In genomic region chr2:37925063-37925897, GRCh38 we compare ENCODE assay signal across 8 cellular contexts. TPM values are rescaled to one million over a fixed set of nuclear protein-coding genes. Genes with fewer than 3 reads are reported as not detected.
A peak's percentile ranks its signal among the peaks of the same experiment; 100 is the strongest.
DNase-seq lines count a peak whose midpoint lies in the region; ATAC-seq, FAIRE-seq and TF ChIP-seq lines count a peak whose summit lies in the region.

Gene RMDN2, plus strand, starts transcription at chr2:37925287. Its CDS starts 3,991 bp downstream, at chr2:37929278.

- H3K9me3 ChIP-seq in astrocyte (ENCODE audit: insufficient read depth, low read depth, low read length) (no peaks in the 10 kb centered on the region), hepatocyte (ENCODE audit: low read depth) (no peaks in the 10 kb centered on the region)

- no peaks in the 10 kb centered on the region for H3K36me3 ChIP-seq in astrocyte (ENCODE audit: insufficient read depth, low read length)
- H3K36me3 ChIP-seq in hepatocyte (replicated peaks; ENCODE audit: insufficient read depth, low read depth) = no peaks in the 10 kb centered on the region

- H3K27me3 Mint-ChIP-seq in astrocyte (ENCODE audit: low read depth, unreplicated experiment) = no peaks in the 10 kb centered on the region

- H3K79me2 ChIP-seq in astrocyte (ENCODE audit: insufficient read depth, low read length) = no peaks in the 10 kb centered on the region
- peaks cover 23% of the 10 kb centered on the region for H3K79me2 ChIP-seq in hepatocyte

- peak within 1 kb of the TSS; percentile 98 for H3K4me2 ChIP-seq in astrocyte (ENCODE audit: low read length)
- peak within 1 kb of the TSS; percentile 77 for H3K4me2 ChIP-seq in hepatocyte

- H3K27ac ChIP-seq in astrocyte (ENCODE audit: low read depth, low read length) (peak within 1 kb of the TSS; percentile 63), hepatocyte (peak within 1 kb of the TSS; percentile 95)

- no peaks in the 10 kb centered on the region for H3K9me3 Mint-ChIP-seq in astrocyte (ENCODE audit: unreplicated experiment)

- H2AFZ ChIP-seq in astrocyte (ENCODE audit: low read depth, low read length) (peak within 1 kb of the TSS; percentile 90), hepatocyte (peak within 1 kb of the TSS; percentile 88)

- under 1% methylated on average over 53 of the region's 79 CpGs for WGBS in hepatocyte (ENCODE audit: low lambda C conversion rate, missing lambda C conversion rate)

- in situ Hi-C loops in GM13976 (cut with MboI; ENCODE audit: low sequenced_read_pairs, unreplicated experiment) = no loop called here

- no peaks in the 10 kb centered on the region for H3K9me2 ChIP-seq in hepatocyte (replicated peaks; ENCODE audit: insufficient read depth)

- H3K4me1 ChIP-seq in astrocyte (ENCODE audit: insufficient read depth, low read length) = peaks cover 11% of the 10 kb centered on the region
- peaks cover 28% of the 10 kb centered on the region for H3K4me1 ChIP-seq in hepatocyte (ENCODE audit: insufficient read depth)

- H3K4me3 ChIP-seq in astrocyte (ENCODE audit: insufficient read depth, low read depth, low read length) (peak within 1 kb of the TSS; percentile 78), hepatocyte (peak within 1 kb of the TSS; percentile 51)

- peak within 1 kb of the TSS; percentile 75 for H3K27ac Mint-ChIP-seq in astrocyte (ENCODE audit: unreplicated experiment)

- FAIRE-seq in astrocyte (lab: Jason Lieb, UNC) = no peak

- H3K4me3 Mint-ChIP-seq in astrocyte (ENCODE audit: unreplicated experiment) = peak within 1 kb of the TSS; percentile 92

- peak; percentile 88 for ATAC-seq in HG02840 (IDR thresholded peaks at IDR 0.05; ENCODE audit: low FRiP score, unreplicated experiment)

- no peaks in the 10 kb centered on the region for H3K36me3 Mint-ChIP-seq in astrocyte (ENCODE audit: low read depth, unreplicated experiment)

- peak within 1 kb of the TSS; percentile 86 for H3K9ac ChIP-seq in astrocyte (ENCODE audit: low read length)

- no peaks in the 10 kb centered on the region for H4K20me1 ChIP-seq in astrocyte (ENCODE audit: insufficient read depth, low read length)
- H4K20me1 ChIP-seq in hepatocyte (ENCODE audit: insufficient read depth, poor library complexity, severe bottlenecking) = no peaks in the 10 kb centered on the region

- H3K4me1 Mint-ChIP-seq in astrocyte (ENCODE audit: low read depth, unreplicated experiment) = peaks cover 5% of the 10 kb centered on the region

- peak; percentile 91 for DNase-seq in GM13976 (ENCODE audit: low spot score)
- DNase-seq in NCI-H1930 (lab: John Stamatoyannopoulos, UW) = peak; percentile 78 to 83
- peak; percentile 32 for DNase-seq in T-helper 22 cell (ENCODE audit: low read depth)
- peak; percentile 89 for DNase-seq in astrocyte (ENCODE audit: low read depth)
- peak; percentile 96 for DNase-seq in hepatocyte (ENCODE audit: low spot score)
- peak; percentile 98 for DNase-seq in retina
- no peak for DNase-seq in GF-D8 (lab: John Stamatoyannopoulos, UW)

- TF ChIP-seq CTCF in GM13976 (IDR thresholded peaks at IDR 0.05; ENCODE audit: borderline replicate concordance, control extremely low read depth, extremely low read depth, insufficient read depth, missing control alignments) = no peak
- no peak for TF ChIP-seq CTCF in astrocyte (IDR thresholded peaks at IDR 0.05; ENCODE audit: insufficient read depth, low read depth, low read length)
- no peak for TF ChIP-seq CTCF in hepatocyte (IDR thresholded peaks at IDR 0.05; ENCODE audit: poor library complexity)

- H3K27me3 ChIP-seq in astrocyte (ENCODE audit: insufficient read depth, low read length) (no peaks in the 10 kb centered on the region), hepatocyte (no peaks in the 10 kb centered on the region)

RNA-seq across cellular contexts. Expression of gene RMDN2, which starts in this region (rescaled TPM):
- 4.7 and 5.1 TPM in 2 replicates for total RNA-seq in astrocyte
- 14.6 and 16.5 TPM in 2 replicates for total RNA-seq in hepatocyte
- 7.8 and 9.3 TPM in 2 replicates for polyA plus RNA-seq in hepatocyte
